Comparison of ENCODE assay signal across 10 cellular contexts in genomic region chr14:73888971-73889370, GRCh38. TPM values are rescaled to one million over a fixed set of nuclear protein-coding genes. Genes with fewer than 3 reads are reported as not detected.
A peak's percentile ranks its signal among the peaks of the same experiment; 100 is the strongest.
DNase-seq lines count a peak whose midpoint lies in the region; ATAC-seq, FAIRE-seq and TF ChIP-seq lines count a peak whose summit lies in the region.
"Had no signal": no experiment of that assay in that cellular context is flagged by ENCODE, and none has a peak within 500 bp of the region (broad histone marks: within the 10 kb centered on the region; RNA-seq: fewer than 3 reads in every experiment).

No MANE protein-coding gene starts in this region.

- H4K20me1 ChIP-seq in endothelial cell of umbilical vein (replicated peaks; ENCODE audit: control insufficient read depth, extremely low read depth, insufficient read depth, low read length): no peaks in the 10 kb centered on the region
- peaks cover 62% of the 10 kb centered on the region for H4K20me1 ChIP-seq in smooth muscle cell (ENCODE audit: low read depth)

- no peak overlapping the region for H2AFZ ChIP-seq in endothelial cell of umbilical vein (ENCODE audit: low read depth, low read length)
- no peak overlapping the region for H2AFZ ChIP-seq in smooth muscle cell (ENCODE audit: low read depth)

- TF ChIP-seq CTCF in Panc1 (IDR thresholded peaks at IDR 0.05) (no peak), endothelial cell of umbilical vein (IDR thresholded peaks at IDR 0.05; ENCODE audit: extremely low read depth in 1 of 2, insufficient read depth in 1 of 2, low read depth in 1 of 2, low read length in 2 of 2) (no peak), smooth muscle cell (IDR thresholded peaks at IDR 0.05; ENCODE audit: borderline replicate concordance, insufficient read depth, poor library complexity, severe bottlenecking) (no peak)

- BruUV-seq in Panc1 (replicated peaks; lab: Mats Ljungman, UMichigan): no TSS peak
- BruUV-seq in endothelial cell of umbilical vein (replicated peaks; lab: Mats Ljungman, UMichigan): no TSS peak

- no peak overlapping the region for H3K18ac ChIP-seq in mesendoderm (ENCODE audit: low read length)

- CTCF ChIA-PET in Panc1 (lab: Charles Lee) (interaction anchor here (0.6 kb wide), 1 partner anchor 103 kb away, joined by 12 read pairs; no protein-coding TSS in a partner anchor), endothelial cell of umbilical vein (lab: Charles Lee) (no interaction called here)

- no peak overlapping the region for H2BK120ac ChIP-seq in mesendoderm (ENCODE audit: low read depth, low read length)

- H3K9me1 ChIP-seq in endothelial cell of umbilical vein (replicated peaks; ENCODE audit: control insufficient read depth, extremely low read depth, insufficient read depth, low read length): no peaks in the 10 kb centered on the region

- 45% methylated on average over 2 of the region's 2 CpGs for WGBS in smooth muscle cell (ENCODE audit: low lambda C conversion rate)
- WGBS in mesendoderm (ENCODE audit: extremely low coverage, insufficient coverage, low lambda C conversion rate): no CpG with 5 or more reads among the region's 2 CpGs

- no peak overlapping the region for H2BK15ac ChIP-seq in mesendoderm (replicated peaks; ENCODE audit: low read depth)

- no peak for DNase-seq in activated T-cell treated with anti-CD3 and anti-CD28 coated beads, Interleukin-2, amount 50 U/mL, for 24 hours
- DNase-seq in activated T-cell treated with anti-CD3 and anti-CD28 coated beads for 4 hours (no peak), Panc1 (ENCODE audit: low read depth, low spot score) (no peak), endothelial cell of umbilical vein (ENCODE audit: low read depth, low spot score) (no peak), smooth muscle cell (lab: John Stamatoyannopoulos, UW; ENCODE audit: unreplicated experiment) (no peak), mesendoderm (no peak)
- DNase-seq: NCI-H1105, WERI-Rb-1 had no signal

- no peak for ATAC-seq in Panc1
- ATAC-seq in HG03045 (IDR thresholded peaks at IDR 0.05; ENCODE audit: unreplicated experiment): no peak
- ATAC-seq in HG03175 (IDR thresholded peaks at IDR 0.05; ENCODE audit: unreplicated experiment): no peak

- H3F3A ChIP-seq in smooth muscle cell (ENCODE audit: low read depth): peaks cover 9% of the 10 kb centered on the region

- no peak for TF ChIP-seq POLR2A in endothelial cell of umbilical vein (IDR thresholded peaks at IDR 0.05; ENCODE audit: low read depth, low read length)

- H3K4me1 ChIP-seq in Panc1 (ENCODE audit: control insufficient read depth, insufficient read depth, low read length) (peaks cover 13% of the 10 kb centered on the region; the same call in 1 of the 2 replicates), endothelial cell of umbilical vein (ENCODE audit: control insufficient read depth, extremely low read depth, insufficient read depth, low read length) (peaks cover 18% of the 10 kb centered on the region), smooth muscle cell (ENCODE audit: low read depth) (peaks cover 10% of the 10 kb centered on the region), mesendoderm (ENCODE audit: control insufficient read depth, low read depth, low read length) (peaks cover 2% of the 10 kb centered on the region)

- intact Hi-C loops in Panc1 (cut with micrococcal nuclease; ENCODE audit: unreplicated experiment) (no loop called here), endothelial cell of umbilical vein (cut with micrococcal nuclease) (no loop called here)

- no peak overlapping the region for H2AK5ac ChIP-seq in mesendoderm (ENCODE audit: low read length)

- H3K9ac ChIP-seq in endothelial cell of umbilical vein (replicated peaks; ENCODE audit: extremely low read depth, insufficient read depth, low read length): no peak overlapping the region
- H3K9ac ChIP-seq in smooth muscle cell (ENCODE audit: low read depth): peak overlapping the region; percentile 94
- no peak overlapping the region for H3K9ac ChIP-seq in mesendoderm (ENCODE audit: low read length)

- POLR2A ChIA-PET in Panc1 (lab: Charles Lee) (no interaction called here), endothelial cell of umbilical vein (lab: Charles Lee) (no interaction called here)

- H2BK5ac ChIP-seq in mesendoderm (ENCODE audit: low read length): no peak overlapping the region

- H3K4ac ChIP-seq in mesendoderm (ENCODE audit: low read depth, low read length): no peak overlapping the region

- H3K79me2 ChIP-seq in endothelial cell of umbilical vein (ENCODE audit: control insufficient read depth, insufficient read depth, low read length) (peaks cover 70% of the 10 kb centered on the region), smooth muscle cell (ENCODE audit: low read depth) (peaks cover 81% of the 10 kb centered on the region), mesendoderm (ENCODE audit: control insufficient read depth, insufficient read depth, low read length) (peaks cover 26% of the 10 kb centered on the region)

- no peak for FAIRE-seq in endothelial cell of umbilical vein (lab: Jason Lieb, UNC)

- peak overlapping the region; percentile 98 for H3K27ac Mint-ChIP-seq in activated T-cell treated with anti-CD3 and anti-CD28 coated beads, Interleukin-2, amount 50 U/mL, for 24 hours

- peaks cover 6% of the 10 kb centered on the region for H3K79me1 ChIP-seq in mesendoderm (ENCODE audit: low read length)

- dilution Hi-C loops in endothelial cell of umbilical vein (cut with MboI; ENCODE audit: extremely low pct_ligation_motif_present, low sequenced_read_pairs): no loop called here

- no peak overlapping the region for H3K23ac ChIP-seq in mesendoderm (ENCODE audit: low read length)

- peaks cover 59% of the 10 kb centered on the region for H3K4me1 Mint-ChIP-seq in activated T-cell treated with anti-CD3 and anti-CD28 coated beads, Interleukin-2, amount 50 U/mL, for 24 hours (ENCODE audit: low read depth)

- peaks cover 14% of the 10 kb centered on the region for H3K36me3 ChIP-seq in Panc1 (ENCODE audit: control insufficient read depth, insufficient read depth, low read length)
- H3K36me3 ChIP-seq in endothelial cell of umbilical vein (ENCODE audit: control insufficient read depth in 2 of 2, extremely low read depth in 1 of 2, insufficient read depth in 2 of 2, low read length in 2 of 2): peaks cover 2 to 6% of the 10 kb centered on the region in 2 experiments
- peaks cover 5% of the 10 kb centered on the region for H3K36me3 ChIP-seq in smooth muscle cell (ENCODE audit: low read depth)
- H3K36me3 ChIP-seq in mesendoderm (ENCODE audit: control insufficient read depth, insufficient read depth, low read length): peaks cover under 1% of the 10 kb centered on the region

- H3K27me3 ChIP-seq in Panc1 (ENCODE audit: control insufficient read depth, insufficient read depth, low read length) (no peaks in the 10 kb centered on the region), endothelial cell of umbilical vein (ENCODE audit: control insufficient read depth in 2 of 2, insufficient read depth in 2 of 2, low read length in 2 of 2) (no peaks in the 10 kb centered on the region), smooth muscle cell (ENCODE audit: low read depth) (no peaks in the 10 kb centered on the region), mesendoderm (ENCODE audit: insufficient read depth, low read length, poor library complexity) (no peaks in the 10 kb centered on the region)

- no peak overlapping the region for H4K5ac ChIP-seq in mesendoderm (ENCODE audit: low read length)

- H3K56ac ChIP-seq in mesendoderm (ENCODE audit: low read length): no peak overlapping the region

- H3K4me3 ChIP-seq in Panc1 (ENCODE audit: low read depth in 2 of 2, low read length in 2 of 2) (peak overlapping the region in 1 of 2 experiments; percentile 86; a peak in 3 of 4 replicates), endothelial cell of umbilical vein (replicated peaks in 1 of 3; ENCODE audit: insufficient read depth in 1 of 3, low read depth in 1 of 3, low read length in 3 of 3) (no peak overlapping the region), smooth muscle cell (peak overlapping the region; percentile 79), mesendoderm (ENCODE audit: low read length) (no peak overlapping the region)

- H3K9me3 Mint-ChIP-seq in activated T-cell treated with anti-CD3 and anti-CD28 coated beads, Interleukin-2, amount 50 U/mL, for 24 hours: no peaks in the 10 kb centered on the region

- no peak overlapping the region for H4K8ac ChIP-seq in mesendoderm (ENCODE audit: low read depth, low read length)

- H3K27ac ChIP-seq in Panc1 (ENCODE audit: low read length) (peak overlapping the region; percentile 95), endothelial cell of umbilical vein (ENCODE audit: insufficient read depth, low read depth, low read length) (no peak overlapping the region), smooth muscle cell (ENCODE audit: low read depth) (peak overlapping the region; percentile 94), mesendoderm (ENCODE audit: low read depth, low read length) (no peak overlapping the region)
- H3K27ac ChIP-seq: WERI-Rb-1 had no signal

- no peaks in the 10 kb centered on the region for H3K27me3 Mint-ChIP-seq in activated T-cell treated with anti-CD3 and anti-CD28 coated beads, Interleukin-2, amount 50 U/mL, for 24 hours

- H3K4me3 Mint-ChIP-seq in activated T-cell treated with anti-CD3 and anti-CD28 coated beads, Interleukin-2, amount 50 U/mL, for 24 hours: peak overlapping the region; percentile 88

- H3K4me2 ChIP-seq in endothelial cell of umbilical vein (ENCODE audit: insufficient read depth, low read length) (peak overlapping the region; percentile 79), smooth muscle cell (peak overlapping the region; percentile 96), mesendoderm (ENCODE audit: low read length) (no peak overlapping the region)

- H3K9me3 ChIP-seq in Panc1 (ENCODE audit: control insufficient read depth, insufficient read depth, low read depth, low read length) (no peaks in the 10 kb centered on the region), endothelial cell of umbilical vein (replicated peaks; ENCODE audit: control insufficient read depth, insufficient read depth, low read length) (no peaks in the 10 kb centered on the region), smooth muscle cell (replicated peaks; ENCODE audit: low read depth) (no peaks in the 10 kb centered on the region)

- in situ Hi-C loops in Panc1 (cut with HindIII; ENCODE audit: low pct_unique_long_range_greater_than_20kb, low sequenced_read_pairs): no loop called here

- H3K36me3 Mint-ChIP-seq in activated T-cell treated with anti-CD3 and anti-CD28 coated beads, Interleukin-2, amount 50 U/mL, for 24 hours (ENCODE audit: low read depth): peaks cover 66% of the 10 kb centered on the region

RNA-seq across cellular contexts. Expression of gene ZNF410, which starts 2.3 kb away (rescaled TPM):
- 31.2 TPM for total RNA-seq in Panc1 (2021; ENCODE audit: unreplicated experiment)
- polyA plus RNA-seq in Panc1 (2012; ENCODE audit: insufficient read length): 22.2 TPM
- 39.2 and 45.0 TPM in 2 replicates for total RNA-seq in endothelial cell of umbilical vein
- 18.8 and 21.8 TPM in 2 replicates for polyA plus RNA-seq in endothelial cell of umbilical vein
- 27.1 and 27.9 TPM in 2 replicates for polyA plus RNA-seq in endothelial cell of umbilical vein (2011; cell fraction: cytosol; rRNA removed)
- polyA plus RNA-seq in endothelial cell of umbilical vein (2011; cell fraction: nucleus; rRNA removed): 46.2 and 46.3 TPM in 2 replicates
- 21.4 and 26.7 TPM in 2 replicates for polyA plus RNA-seq in endothelial cell of umbilical vein (2012)
- polyA minus RNA-seq in endothelial cell of umbilical vein: 35.4 and 48.5 TPM in 2 replicates
- polyA minus RNA-seq in endothelial cell of umbilical vein (2011; cell fraction: cytosol; rRNA and poly(A)+ RNA removed): 21.3 TPM
- 44.3 and 62.1 TPM in 2 replicates for polyA minus RNA-seq in endothelial cell of umbilical vein (2011; cell fraction: nucleus; rRNA and poly(A)+ RNA removed)
- total RNA-seq in smooth muscle cell: 67.3 and 67.4 TPM in 2 replicates
- 45.1 and 46.9 TPM in 2 replicates for polyA plus RNA-seq in smooth muscle cell
- polyA plus RNA-seq in mesendoderm (2013, experiment 1 of 2): 10.8 TPM
- polyA plus RNA-seq in mesendoderm (2013, experiment 2 of 2): 11.2 TPM

RNA-seq across cellular contexts. Expression of gene PTGR2, which starts 37.3 kb away (rescaled TPM):
- total RNA-seq in Panc1 (2021; ENCODE audit: unreplicated experiment) (17.1 TPM), endothelial cell of umbilical vein (3.6 and 5.6 TPM in 2 replicates), smooth muscle cell (3.7 and 4.7 TPM in 2 replicates)
- 8.1 TPM for polyA plus RNA-seq in Panc1 (2012; ENCODE audit: insufficient read length)
- polyA plus RNA-seq in endothelial cell of umbilical vein (0.75 and 1.1 TPM in 2 replicates), smooth muscle cell (2.9 and 4.0 TPM in 2 replicates)
- polyA plus RNA-seq in endothelial cell of umbilical vein (2011; cell fraction: cytosol; rRNA removed): 1.1 and 1.2 TPM in 2 replicates
- polyA plus RNA-seq in endothelial cell of umbilical vein (2011; cell fraction: nucleus; rRNA removed): 3.9 and 5.7 TPM in 2 replicates
- 2.7 and 3.3 TPM in 2 replicates for polyA plus RNA-seq in endothelial cell of umbilical vein (2012)
- polyA minus RNA-seq in endothelial cell of umbilical vein: 1.6 and 2.0 TPM in 2 replicates
- polyA minus RNA-seq in endothelial cell of umbilical vein (2011; cell fraction: cytosol; rRNA and poly(A)+ RNA removed): 0.82 TPM
- 2.3 and 5.6 TPM in 2 replicates for polyA minus RNA-seq in endothelial cell of umbilical vein (2011; cell fraction: nucleus; rRNA and poly(A)+ RNA removed)
- 11.1 TPM for polyA plus RNA-seq in mesendoderm (2013, experiment 1 of 2)
- 12.3 TPM for polyA plus RNA-seq in mesendoderm (2013, experiment 2 of 2)

Comparison
In these comparisons a context has a peak if more than half of its experiments do, and no peak if none do; other contexts are left out.
1. H3K27ac ChIP-seq: peak in Panc1 (single experiment) and smooth muscle cell (single experiment); none in endothelial cell of umbilical vein (single experiment) and mesendoderm (single experiment).